In genomic region chr10:10677479-10677878, GRCh38 we compare ENCODE assay signal across 8 cellular contexts.
DNase-seq lines count a peak whose midpoint lies in the region; ATAC-seq lines count a peak whose summit lies in the region.

No MANE protein-coding gene starts in this region.

- H3K27ac ChIP-seq in epithelial cell of prostate, result no peak overlapping the region

- H3K36me3 ChIP-seq in neuron (ENCODE audit: insufficient read depth, low read length), result no peaks in the 10 kb centered on the region

- H3K9me3 ChIP-seq in neuron (ENCODE audit: low read length), result peaks cover 3% of the 10 kb centered on the region

- no peak overlapping the region for H3K4me3 ChIP-seq in neuron (ENCODE audit: low read length)

- DNase-seq in AML-193 (lab: John Stamatoyannopoulos, UW), result peak; percentile 28 to 40
- DNase-seq in RKO (ENCODE audit: low spot score), result peak; percentile 82
- peak; percentile 16 for DNase-seq in epithelial cell of prostate (ENCODE audit: low read depth, low spot score)
- no peak for DNase-seq in NCI-H2196 treated with DMSO at 0.1 percent for 48 hours (lab: John Stamatoyannopoulos, UW; ENCODE audit: unreplicated experiment)
- no peak for DNase-seq in GOT3 (lab: John Stamatoyannopoulos, UW)

- no peaks in the 10 kb centered on the region for H3K27me3 ChIP-seq in neuron (ENCODE audit: insufficient read depth, low read length)

- H3K4me1 ChIP-seq in neuron (ENCODE audit: insufficient read depth, low read length), result no peaks in the 10 kb centered on the region

- ATAC-seq in GM18868 (IDR thresholded peaks at IDR 0.05; ENCODE audit: unreplicated experiment) (peak; percentile 77), HG03520 (IDR thresholded peaks at IDR 0.05; ENCODE audit: unreplicated experiment) (peak; percentile 73)

- H2AFZ ChIP-seq in neuron (ENCODE audit: low read depth, low read length), result peak overlapping the region; percentile 65

Comparison
In these comparisons a context has a peak if more than half of its experiments do, and no peak if none do; other contexts are left out.
1. DNase-seq: peak in AML-193 (2 of 2), RKO (single experiment) and epithelial cell of prostate (single experiment); none in NCI-H2196 treated with DMSO at 0.1 percent for 48 hours (single experiment) and GOT3 (single experiment).